In genomic region chr3:66378256-66378655, GRCh38 we compare ENCODE assay signal across 9 cellular contexts.
DNase-seq lines count a peak whose midpoint lies in the region; ATAC-seq and TF ChIP-seq lines count a peak whose summit lies in the region.
"Had no signal": no experiment of that assay in that cellular context is flagged by ENCODE, and none has a peak within 500 bp of the region (broad histone marks: within the 10 kb centered on the region; RNA-seq: fewer than 3 reads in every experiment).

No MANE protein-coding gene starts in this region.

- H3K4me3 Mint-ChIP-seq in natural killer cell: no peak overlapping the region
- no peak overlapping the region for H3K4me3 Mint-ChIP-seq in natural killer cell treated with Interleukin-12 subunit alpha and Interleukin-12 subunit beta and Interleukin-15 and Interleukin-18, amount 100 ng/mL, for 72 hours
- H3K4me3 Mint-ChIP-seq: dendritic cell treated with granulocyte-macrophage colony-stimulating factor and Interleukin-4, amounts not matched to agents 40 ng/mL and 50 ng/mL, for 4 days had no signal

- peak; percentile 59 for TF ChIP-seq CTCF in natural killer cell (IDR thresholded peaks at IDR 0.05)
- peak; percentile 62 for TF ChIP-seq CTCF in epithelial cell of esophagus (IDR thresholded peaks at IDR 0.05; ENCODE audit: insufficient read depth, low read depth, low read length, missing control alignments)
- peak in 1 of 4 experiments; percentile 22 for TF ChIP-seq CTCF in uterus (IDR thresholded peaks at IDR 0.05)

- no peaks in the 10 kb centered on the region for H3K36me3 ChIP-seq in uterus

- no peaks in the 10 kb centered on the region for H3K27me3 ChIP-seq in uterus

- no peak for DNase-seq in natural killer cell
- DNase-seq in natural killer cell treated with Interleukin-12 subunit alpha and Interleukin-12 subunit beta and Interleukin-15 and Interleukin-18, amount 100 ng/mL, for 72 hours (ENCODE audit: low spot score): no peak
- DNase-seq in activated CD4-positive, CD25-positive, alpha-beta regulatory T cell treated with anti-CD3 and anti-CD28 coated beads, Interleukin-2, amount 50 U/mL, for 72 hours: peak; percentile 45
- peak; percentile 29 for DNase-seq in epithelial cell of esophagus (ENCODE audit: low read depth)
- DNase-seq in stimulated activated CD4-positive, alpha-beta T cell treated with anti-CD3 and anti-CD28 coated beads, Interleukin-1b, Interleukin-23, amount 100 ng/mL, for 48 hours: peak; percentile 32
- DNase-seq in NCI-H345 treated with DMSO at 0.1 percent for 48 hours (lab: John Stamatoyannopoulos, UW; ENCODE audit: unreplicated experiment): no peak
- no peak for DNase-seq in uterus
- no peak for DNase-seq in NCI-H1694 treated with DMSO at 0.1 percent for 48 hours (lab: John Stamatoyannopoulos, UW)

- H3K27ac ChIP-seq in uterus: no peak overlapping the region

- peak overlapping the region; percentile 34 to 51 for H3K27ac Mint-ChIP-seq in natural killer cell
- no peak overlapping the region for H3K27ac Mint-ChIP-seq in natural killer cell treated with Interleukin-12 subunit alpha and Interleukin-12 subunit beta and Interleukin-15 and Interleukin-18, amount 100 ng/mL, for 72 hours
- H3K27ac Mint-ChIP-seq: dendritic cell treated with granulocyte-macrophage colony-stimulating factor and Interleukin-4, amounts not matched to agents 40 ng/mL and 50 ng/mL, for 4 days had no signal

- H3K4me3 ChIP-seq in epithelial cell of esophagus (ENCODE audit: low read length): no peak overlapping the region
- no peak overlapping the region for H3K4me3 ChIP-seq in uterus

- H3K4me1 Mint-ChIP-seq in natural killer cell: peaks cover 6% of the 10 kb centered on the region in 2 donors
- H3K4me1 Mint-ChIP-seq in natural killer cell treated with Interleukin-12 subunit alpha and Interleukin-12 subunit beta and Interleukin-15 and Interleukin-18, amount 100 ng/mL, for 72 hours (ENCODE audit: low read depth in 2 of 2): peaks cover 5 to 6% of the 10 kb centered on the region in 2 donors

- no peaks in the 10 kb centered on the region for H3K9me3 ChIP-seq in uterus

- H3K27me3 Mint-ChIP-seq in natural killer cell (ENCODE audit: low read depth in 2 of 2): no peaks in the 10 kb centered on the region
- no peaks in the 10 kb centered on the region for H3K27me3 Mint-ChIP-seq in natural killer cell treated with Interleukin-12 subunit alpha and Interleukin-12 subunit beta and Interleukin-15 and Interleukin-18, amount 100 ng/mL, for 72 hours
- H3K27me3 Mint-ChIP-seq: dendritic cell treated with granulocyte-macrophage colony-stimulating factor and Interleukin-4, amounts not matched to agents 40 ng/mL and 50 ng/mL, for 4 days had no signal

- no peaks in the 10 kb centered on the region for H3K9me3 Mint-ChIP-seq in natural killer cell
- no peaks in the 10 kb centered on the region for H3K9me3 Mint-ChIP-seq in natural killer cell treated with Interleukin-12 subunit alpha and Interleukin-12 subunit beta and Interleukin-15 and Interleukin-18, amount 100 ng/mL, for 72 hours
- H3K9me3 Mint-ChIP-seq: dendritic cell treated with granulocyte-macrophage colony-stimulating factor and Interleukin-4, amounts not matched to agents 40 ng/mL and 50 ng/mL, for 4 days had no signal

- intact Hi-C loops in natural killer cell (cut with micrococcal nuclease) (no loop called here), uterus (cut with DNase I; ENCODE audit: low total_unique reads) (no loop called here)

- ATAC-seq in natural killer cell: peak; percentile 36 to 54 (median 52)
- ATAC-seq in natural killer cell treated with Interleukin-12 subunit alpha and Interleukin-12 subunit beta and Interleukin-15 and Interleukin-18, amount 100 ng/mL, for 72 hours: no peak

- H3K36me3 Mint-ChIP-seq in natural killer cell: peaks cover 16% of the 10 kb centered on the region
- H3K36me3 Mint-ChIP-seq in natural killer cell treated with Interleukin-12 subunit alpha and Interleukin-12 subunit beta and Interleukin-15 and Interleukin-18, amount 100 ng/mL, for 72 hours: peaks cover 23% of the 10 kb centered on the region

- TF ChIP-seq POLR2A in uterus (IDR thresholded peaks at IDR 0.05): no peak

- H3K4me1 ChIP-seq in uterus: no peaks in the 10 kb centered on the region

Comparison
In these comparisons a context has a peak if more than half of its experiments do, and no peak if none do; other contexts are left out.
1. ATAC-seq: peak in natural killer cell (3 of 3); none in natural killer cell treated with Interleukin-12 subunit alpha and Interleukin-12 subunit beta and Interleukin-15 and Interleukin-18, amount 100 ng/mL, for 72 hours (0 of 2).
2. H3K27ac Mint-ChIP-seq: peak in natural killer cell (2 of 2); none in natural killer cell treated with Interleukin-12 subunit alpha and Interleukin-12 subunit beta and Interleukin-15 and Interleukin-18, amount 100 ng/mL, for 72 hours (0 of 2).
3. DNase-seq: peak in activated CD4-positive, CD25-positive, alpha-beta regulatory T cell treated with anti-CD3 and anti-CD28 coated beads, Interleukin-2, amount 50 U/mL, for 72 hours (single experiment), epithelial cell of esophagus (single experiment) and stimulated activated CD4-positive, alpha-beta T cell treated with anti-CD3 and anti-CD28 coated beads, Interleukin-1b, Interleukin-23, amount 100 ng/mL, for 48 hours (single experiment); none in natural killer cell (single experiment), natural killer cell treated with Interleukin-12 subunit alpha and Interleukin-12 subunit beta and Interleukin-15 and Interleukin-18, amount 100 ng/mL, for 72 hours (single experiment), NCI-H345 treated with DMSO at 0.1 percent for 48 hours (single experiment), uterus (0 of 2) and NCI-H1694 treated with DMSO at 0.1 percent for 48 hours (single experiment).